In the genomic region with DNA sequence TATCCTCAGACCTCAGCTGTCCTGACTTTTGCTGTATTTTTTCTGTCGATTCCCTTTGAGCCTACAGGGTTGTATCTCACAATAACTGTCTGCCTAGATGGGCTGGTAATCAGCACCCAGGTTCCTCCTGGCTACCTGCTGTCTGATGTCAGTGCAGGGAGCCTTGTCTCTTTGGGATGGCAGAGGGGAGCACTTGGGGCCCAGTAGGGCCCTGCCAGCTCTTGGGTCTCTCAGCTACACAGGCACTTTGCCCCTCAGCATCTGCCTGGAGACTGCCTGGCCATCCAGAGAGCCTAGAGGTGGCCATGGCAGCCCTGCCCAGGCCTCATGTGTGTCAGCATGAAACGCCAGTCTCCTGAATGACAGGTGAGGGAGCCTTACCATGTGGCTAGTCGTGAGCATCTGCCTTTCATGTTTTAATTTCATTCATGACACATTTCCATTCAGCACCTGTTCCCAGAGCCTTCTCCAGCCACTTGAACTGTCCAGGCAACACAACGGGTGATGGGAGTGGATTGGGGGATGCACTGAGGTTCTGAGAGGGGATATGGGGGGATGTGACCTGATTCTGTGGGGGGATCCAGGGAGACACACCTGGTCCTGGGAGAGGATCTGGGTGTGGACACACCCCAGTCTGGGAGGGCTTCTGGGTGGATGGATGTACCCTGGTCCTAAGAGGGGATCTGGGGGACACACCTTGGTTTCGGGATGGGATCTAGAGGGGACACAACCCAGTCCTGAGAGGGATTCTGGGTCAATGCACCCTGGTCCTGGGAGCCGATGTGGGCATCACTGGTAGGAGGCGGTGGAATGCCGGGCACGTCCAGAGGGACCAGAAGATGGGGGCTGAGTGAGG, we compare ENCODE assay signal across 1 cellular context.
TF ChIP-seq lines count a peak whose summit lies in the region.

No MANE protein-coding gene starts in this region.

TF ChIP-seq in GM23338, 12 proteins besides CTCF, POLR2A, EP300 and RAD21 (continued from another document):
- TF ChIP-seq, protein P1, sequence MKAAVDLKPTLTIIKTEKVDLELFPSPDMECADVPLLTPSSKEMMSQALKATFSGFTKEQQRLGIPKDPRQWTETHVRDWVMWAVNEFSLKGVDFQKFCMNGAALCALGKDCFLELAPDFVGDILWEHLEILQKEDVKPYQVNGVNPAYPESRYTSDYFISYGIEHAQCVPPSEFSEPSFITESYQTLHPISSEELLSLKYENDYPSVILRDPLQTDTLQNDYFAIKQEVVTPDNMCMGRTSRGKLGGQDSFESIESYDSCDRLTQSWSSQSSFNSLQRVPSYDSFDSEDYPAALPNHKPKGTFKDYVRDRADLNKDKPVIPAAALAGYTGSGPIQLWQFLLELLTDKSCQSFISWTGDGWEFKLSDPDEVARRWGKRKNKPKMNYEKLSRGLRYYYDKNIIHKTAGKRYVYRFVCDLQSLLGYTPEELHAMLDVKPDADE (IDR thresholded peaks at IDR 0.05) = no peak
- no peak for TF ChIP-seq JUNB (IDR thresholded peaks at IDR 0.05; ENCODE audit: unreplicated experiment)
- TF ChIP-seq POLR2AphosphoS5 (IDR thresholded peaks at IDR 0.05; ENCODE audit: low read depth) = no peak
- no peak for TF ChIP-seq STAT1 (IDR thresholded peaks at IDR 0.05; ENCODE audit: unreplicated experiment)
- TF ChIP-seq, protein P2, sequence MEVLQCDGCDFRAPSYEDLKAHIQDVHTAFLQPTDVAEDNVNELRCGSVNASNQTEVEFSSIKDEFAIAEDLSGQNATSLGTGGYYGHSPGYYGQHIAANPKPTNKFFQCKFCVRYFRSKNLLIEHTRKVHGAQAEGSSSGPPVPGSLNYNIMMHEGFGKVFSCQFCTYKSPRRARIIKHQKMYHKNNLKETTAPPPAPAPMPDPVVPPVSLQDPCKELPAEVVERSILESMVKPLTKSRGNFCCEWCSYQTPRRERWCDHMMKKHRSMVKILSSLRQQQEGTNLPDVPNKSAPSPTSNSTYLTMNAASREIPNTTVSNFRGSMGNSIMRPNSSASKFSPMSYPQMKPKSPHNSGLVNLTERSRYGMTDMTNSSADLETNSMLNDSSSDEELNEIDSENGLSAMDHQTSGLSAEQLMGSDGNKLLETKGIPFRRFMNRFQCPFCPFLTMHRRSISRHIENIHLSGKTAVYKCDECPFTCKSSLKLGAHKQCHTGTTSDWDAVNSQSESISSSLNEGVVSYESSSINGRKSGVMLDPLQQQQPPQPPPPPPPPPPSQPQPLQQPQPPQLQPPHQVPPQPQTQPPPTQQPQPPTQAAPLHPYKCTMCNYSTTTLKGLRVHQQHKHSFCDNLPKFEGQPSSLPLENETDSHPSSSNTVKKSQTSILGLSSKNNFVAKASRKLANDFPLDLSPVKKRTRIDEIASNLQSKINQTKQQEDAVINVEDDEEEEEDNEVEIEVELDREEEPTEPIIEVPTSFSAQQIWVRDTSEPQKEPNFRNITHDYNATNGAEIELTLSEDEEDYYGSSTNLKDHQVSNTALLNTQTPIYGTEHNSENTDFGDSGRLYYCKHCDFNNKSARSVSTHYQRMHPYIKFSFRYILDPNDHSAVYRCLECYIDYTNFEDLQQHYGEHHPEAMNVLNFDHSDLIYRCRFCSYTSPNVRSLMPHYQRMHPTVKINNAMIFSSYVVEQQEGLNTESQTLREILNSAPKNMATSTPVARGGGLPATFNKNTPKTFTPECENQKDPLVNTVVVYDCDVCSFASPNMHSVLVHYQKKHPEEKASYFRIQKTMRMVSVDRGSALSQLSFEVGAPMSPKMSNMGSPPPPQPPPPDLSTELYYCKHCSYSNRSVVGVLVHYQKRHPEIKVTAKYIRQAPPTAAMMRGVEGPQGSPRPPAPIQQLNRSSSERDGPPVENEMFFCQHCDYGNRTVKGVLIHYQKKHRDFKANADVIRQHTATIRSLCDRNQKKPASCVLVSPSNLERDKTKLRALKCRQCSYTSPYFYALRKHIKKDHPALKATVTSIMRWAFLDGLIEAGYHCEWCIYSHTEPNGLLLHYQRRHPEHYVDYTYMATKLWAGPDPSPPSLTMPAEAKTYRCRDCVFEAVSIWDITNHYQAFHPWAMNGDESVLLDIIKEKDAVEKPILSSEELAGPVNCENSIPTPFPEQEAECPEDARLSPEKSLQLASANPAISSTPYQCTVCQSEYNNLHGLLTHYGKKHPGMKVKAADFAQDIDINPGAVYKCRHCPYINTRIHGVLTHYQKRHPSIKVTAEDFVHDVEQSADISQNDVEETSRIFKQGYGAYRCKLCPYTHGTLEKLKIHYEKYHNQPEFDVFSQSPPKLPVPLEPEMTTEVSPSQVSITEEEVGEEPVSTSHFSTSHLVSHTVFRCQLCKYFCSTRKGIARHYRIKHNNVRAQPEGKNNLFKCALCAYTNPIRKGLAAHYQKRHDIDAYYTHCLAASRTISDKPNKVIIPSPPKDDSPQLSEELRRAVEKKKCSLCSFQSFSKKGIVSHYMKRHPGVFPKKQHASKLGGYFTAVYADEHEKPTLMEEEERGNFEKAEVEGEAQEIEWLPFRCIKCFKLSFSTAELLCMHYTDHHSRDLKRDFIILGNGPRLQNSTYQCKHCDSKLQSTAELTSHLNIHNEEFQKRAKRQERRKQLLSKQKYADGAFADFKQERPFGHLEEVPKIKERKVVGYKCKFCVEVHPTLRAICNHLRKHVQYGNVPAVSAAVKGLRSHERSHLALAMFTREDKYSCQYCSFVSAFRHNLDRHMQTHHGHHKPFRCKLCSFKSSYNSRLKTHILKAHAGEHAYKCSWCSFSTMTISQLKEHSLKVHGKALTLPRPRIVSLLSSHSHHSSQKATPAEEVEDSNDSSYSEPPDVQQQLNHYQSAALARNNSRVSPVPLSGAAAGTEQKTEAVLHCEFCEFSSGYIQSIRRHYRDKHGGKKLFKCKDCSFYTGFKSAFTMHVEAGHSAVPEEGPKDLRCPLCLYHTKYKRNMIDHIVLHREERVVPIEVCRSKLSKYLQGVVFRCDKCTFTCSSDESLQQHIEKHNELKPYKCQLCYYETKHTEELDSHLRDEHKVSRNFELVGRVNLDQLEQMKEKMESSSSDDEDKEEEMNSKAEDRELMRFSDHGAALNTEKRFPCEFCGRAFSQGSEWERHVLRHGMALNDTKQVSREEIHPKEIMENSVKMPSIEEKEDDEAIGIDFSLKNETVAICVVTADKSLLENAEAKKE (CRISPR knock-in tag; IDR thresholded peaks at IDR 0.05) = no peak
- no peak for TF ChIP-seq NANOG (IDR thresholded peaks at IDR 0.05; ENCODE audit: borderline replicate concordance)
- no peak for TF ChIP-seq EZH2 (IDR thresholded peaks at IDR 0.05; ENCODE audit: low read depth, unreplicated experiment)
- no peak for TF ChIP-seq ZNF114 (CRISPR knock-in tag; IDR thresholded peaks at IDR 0.05)
- TF ChIP-seq, protein P3, sequence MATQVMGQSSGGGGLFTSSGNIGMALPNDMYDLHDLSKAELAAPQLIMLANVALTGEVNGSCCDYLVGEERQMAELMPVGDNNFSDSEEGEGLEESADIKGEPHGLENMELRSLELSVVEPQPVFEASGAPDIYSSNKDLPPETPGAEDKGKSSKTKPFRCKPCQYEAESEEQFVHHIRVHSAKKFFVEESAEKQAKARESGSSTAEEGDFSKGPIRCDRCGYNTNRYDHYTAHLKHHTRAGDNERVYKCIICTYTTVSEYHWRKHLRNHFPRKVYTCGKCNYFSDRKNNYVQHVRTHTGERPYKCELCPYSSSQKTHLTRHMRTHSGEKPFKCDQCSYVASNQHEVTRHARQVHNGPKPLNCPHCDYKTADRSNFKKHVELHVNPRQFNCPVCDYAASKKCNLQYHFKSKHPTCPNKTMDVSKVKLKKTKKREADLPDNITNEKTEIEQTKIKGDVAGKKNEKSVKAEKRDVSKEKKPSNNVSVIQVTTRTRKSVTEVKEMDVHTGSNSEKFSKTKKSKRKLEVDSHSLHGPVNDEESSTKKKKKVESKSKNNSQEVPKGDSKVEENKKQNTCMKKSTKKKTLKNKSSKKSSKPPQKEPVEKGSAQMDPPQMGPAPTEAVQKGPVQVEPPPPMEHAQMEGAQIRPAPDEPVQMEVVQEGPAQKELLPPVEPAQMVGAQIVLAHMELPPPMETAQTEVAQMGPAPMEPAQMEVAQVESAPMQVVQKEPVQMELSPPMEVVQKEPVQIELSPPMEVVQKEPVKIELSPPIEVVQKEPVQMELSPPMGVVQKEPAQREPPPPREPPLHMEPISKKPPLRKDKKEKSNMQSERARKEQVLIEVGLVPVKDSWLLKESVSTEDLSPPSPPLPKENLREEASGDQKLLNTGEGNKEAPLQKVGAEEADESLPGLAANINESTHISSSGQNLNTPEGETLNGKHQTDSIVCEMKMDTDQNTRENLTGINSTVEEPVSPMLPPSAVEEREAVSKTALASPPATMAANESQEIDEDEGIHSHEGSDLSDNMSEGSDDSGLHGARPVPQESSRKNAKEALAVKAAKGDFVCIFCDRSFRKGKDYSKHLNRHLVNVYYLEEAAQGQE (IDR thresholded peaks at IDR 0.05; ENCODE audit: unreplicated experiment) = no peak
